Comparison of ENCODE assay signal across 20 cellular contexts in genomic region chr12:98752726-98753125, GRCh38.
DNase-seq lines count a peak whose midpoint lies in the region; ATAC-seq and TF ChIP-seq lines count a peak whose summit lies in the region.
"Had no signal": no experiment of that assay in that cellular context is flagged by ENCODE, and none has a peak within 500 bp of the region (broad histone marks: within the 10 kb centered on the region; RNA-seq: fewer than 3 reads in every experiment).

No MANE protein-coding gene starts in this region.

- no peaks in the 10 kb centered on the region for H3K9me3 Mint-ChIP-seq in T-cell
- H3K9me3 Mint-ChIP-seq: dendritic cell treated with granulocyte-macrophage colony-stimulating factor and Interleukin-4, amounts not matched to agents 40 ng/mL and 50 ng/mL, for 4 days had no signal

- H3K4me1 Mint-ChIP-seq in T-cell: peaks cover 0 to 9% (median 0%) of the 10 kb centered on the region in 3 donors

- no peak overlapping the region for H3K4me3 Mint-ChIP-seq in T-cell
- H3K4me3 Mint-ChIP-seq: dendritic cell treated with granulocyte-macrophage colony-stimulating factor and Interleukin-4, amounts not matched to agents 40 ng/mL and 50 ng/mL, for 4 days had no signal

- ATAC-seq in T-cell (replicated peaks in 1 of 4): no peak
- no peak for ATAC-seq in HG03159 (IDR thresholded peaks at IDR 0.05; ENCODE audit: unreplicated experiment)
- no peak for ATAC-seq in HG03108 (IDR thresholded peaks at IDR 0.05; ENCODE audit: unreplicated experiment)
- ATAC-seq: left colon had no signal

- CTCF ChIA-PET in T-cell (lab: Charles Lee): interaction anchor here in 1 of 2 donors (0.5 kb wide), 1 partner anchor 122 kb away, joined by 3 read pairs; no protein-coding TSS in a partner anchor

- H3K4me3 ChIP-seq in AG10803 (ENCODE audit: low read length): no peak overlapping the region
- H3K4me3 ChIP-seq in astrocyte of the spinal cord (ENCODE audit: low read depth, low read length): no peak overlapping the region
- H3K4me3 ChIP-seq: adrenal gland, esophagus muscularis mucosa, Peyer's patch, testis had no signal

- POLR2A ChIA-PET in T-cell (lab: Charles Lee): no interaction called here

- no peaks in the 10 kb centered on the region for H3K36me3 Mint-ChIP-seq in T-cell

- peak; percentile 63 for DNase-seq in AG10803 (ENCODE audit: low read depth)
- DNase-seq in M059J (ENCODE audit: low read depth): peak; percentile 85
- DNase-seq in astrocyte of the spinal cord (ENCODE audit: low read depth, low spot score): peak; percentile 95
- DNase-seq in myocyte (ENCODE audit: low read depth): peak; percentile 57
- DNase-seq in T-cell: no peak
- no peak for DNase-seq in MV-4-11 (lab: John Stamatoyannopoulos, UW)
- DNase-seq: adrenal gland; BE2C; left colon; NCI-H1105; NCI-H748 treated with DMSO at 0.1 percent for 48 hours; Peyer's patch; stimulated activated CD4-positive, alpha-beta T cell treated with anti-CD3 and anti-CD28 coated beads, Interleukin-4, amount 100 ng/mL, for 1 hour; SW 1271; testis; WERI-Rb-1 had no signal

- peaks cover 4 to 20% of the 10 kb centered on the region in 2 donors for H3K27me3 Mint-ChIP-seq in T-cell

- in situ Hi-C loops in astrocyte of the spinal cord (cut with HindIII; ENCODE audit: low sequenced_read_pairs): no loop called here

- TF ChIP-seq CTCF in AG10803 (conservative IDR thresholded peaks at IDR 0.05; ENCODE audit: low read length): no peak
- no peak for TF ChIP-seq CTCF in astrocyte of the spinal cord (IDR thresholded peaks at IDR 0.05; ENCODE audit: low read depth, low read length)

- H3K27ac Mint-ChIP-seq in T-cell: no peak overlapping the region
- H3K27ac Mint-ChIP-seq: dendritic cell treated with granulocyte-macrophage colony-stimulating factor and Interleukin-4, amounts not matched to agents 40 ng/mL and 50 ng/mL, for 4 days had no signal

Comparison
In these comparisons a context has a peak if more than half of its experiments do, and no peak if none do; other contexts are left out.
1. DNase-seq: peak in AG10803 (single experiment), M059J (single experiment), astrocyte of the spinal cord (single experiment) and myocyte (single experiment); none in T-cell (0 of 34) and MV-4-11 (single experiment).